ENCODE assay signal across 9 cellular contexts in the genomic region with DNA sequence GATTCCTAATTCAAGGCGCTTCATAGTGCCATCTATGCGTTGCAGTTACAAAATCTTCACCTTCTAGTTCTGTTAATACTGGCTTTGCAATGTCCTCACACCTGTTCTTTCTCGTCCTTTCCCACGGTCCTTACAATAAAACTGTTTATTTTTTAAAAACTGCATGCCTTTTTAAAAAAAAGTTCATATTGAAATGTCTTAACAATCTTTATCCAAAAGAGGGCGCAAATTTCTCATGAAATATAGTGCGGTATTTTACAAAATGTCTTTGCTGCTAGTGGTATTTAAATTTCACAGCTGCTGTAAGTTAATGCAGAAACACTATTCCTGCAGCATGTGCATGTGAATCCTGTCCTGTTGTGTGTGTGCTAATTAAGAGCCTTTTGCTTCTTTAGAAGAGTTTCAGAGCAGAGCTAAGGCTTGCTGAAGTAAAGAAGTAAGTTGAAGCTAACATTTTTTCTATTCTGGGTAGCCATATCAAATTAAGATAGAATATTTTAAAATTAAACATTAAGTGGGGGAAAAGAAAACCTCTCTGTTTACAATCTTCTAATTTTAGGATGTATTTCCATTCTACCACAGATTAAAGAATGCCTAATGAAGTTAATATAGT. TPM values are rescaled to one million over a fixed set of nuclear protein-coding genes. Genes with fewer than 3 reads are reported as not detected.
A peak's percentile ranks its signal among the peaks of the same experiment; 100 is the strongest.
DNase-seq lines count a peak whose midpoint lies in the region; ATAC-seq, FAIRE-seq and TF ChIP-seq lines count a peak whose summit lies in the region.
"Had no signal": no experiment of that assay in that cellular context is flagged by ENCODE, and none has a peak within 500 bp of the region (broad histone marks: within the 10 kb centered on the region; RNA-seq: fewer than 3 reads in every experiment).

No MANE protein-coding gene starts in this region.

- H2AFZ ChIP-seq in keratinocyte (ENCODE audit: control insufficient read depth, low read length) = no peak overlapping the region

- no peak overlapping the region for H3K4me3 ChIP-seq in keratinocyte (ENCODE audit: control insufficient read depth in 2 of 3, extremely low read depth in 1 of 3, insufficient read depth in 2 of 3, low read depth in 1 of 3, low read length in 3 of 3)

- FAIRE-seq in keratinocyte (lab: Jason Lieb, UNC) = peak; percentile 26

- no peaks in the 10 kb centered on the region for H3K36me3 ChIP-seq in keratinocyte (ENCODE audit: control insufficient read depth in 2 of 2, extremely low read depth in 1 of 2, insufficient read depth in 2 of 2, low read length in 2 of 2)

- no peaks in the 10 kb centered on the region for H4K20me1 ChIP-seq in keratinocyte (ENCODE audit: control insufficient read depth, extremely low read depth, insufficient read depth, low read length)

- H3K9me1 ChIP-seq in keratinocyte (ENCODE audit: control insufficient read depth, extremely low read depth, insufficient read depth, low read length) = no peaks in the 10 kb centered on the region

- dilution Hi-C loops in keratinocyte (cut with MboI; ENCODE audit: extremely low pct_ligation_motif_present, low sequenced_read_pairs) = no loop called here

- ATAC-seq in HG03139 (IDR thresholded peaks at IDR 0.05; ENCODE audit: unreplicated experiment) (no peak), HG03175 (IDR thresholded peaks at IDR 0.05; ENCODE audit: unreplicated experiment) (no peak)

- no peak overlapping the region for H3K9ac ChIP-seq in keratinocyte (ENCODE audit: control insufficient read depth, extremely low read depth, insufficient read depth, low read length)

- H3K79me2 ChIP-seq in keratinocyte (ENCODE audit: control insufficient read depth, insufficient read depth, low read length) = no peaks in the 10 kb centered on the region

- no peaks in the 10 kb centered on the region for H3K9me3 ChIP-seq in keratinocyte (ENCODE audit: control insufficient read depth, low read depth, low read length)

- TF ChIP-seq CTCF in keratinocyte (optimal IDR thresholded peaks at IDR 0.05 in 1 of 3, IDR thresholded peaks at IDR 0.05 in 1 of 3, conservative IDR thresholded peaks at IDR 0.05 in 1 of 3; ENCODE audit: extremely low read depth in 1 of 3, insufficient read depth in 2 of 3, low read length in 3 of 3) = peak in 1 of 3 experiments; percentile 36

- no peak overlapping the region for H3K27ac ChIP-seq in keratinocyte (ENCODE audit: control insufficient read depth, insufficient read depth, low read length)
- H3K27ac ChIP-seq: epithelial cell of prostate had no signal

- H3K4me2 ChIP-seq in keratinocyte (ENCODE audit: control insufficient read depth, extremely low read depth, insufficient read depth, low read depth, low read length) = no peak overlapping the region

- peak; percentile 58 for DNase-seq in CD1c-positive myeloid dendritic cell (ENCODE audit: extremely low spot score)
- peak; percentile 78 for DNase-seq in HT-29 (ENCODE audit: low spot score)
- peak; percentile 19 for DNase-seq in SW480 (ENCODE audit: low spot score)
- DNase-seq in keratinocyte (ENCODE audit: low read depth, low spot score) = no peak
- no peak for DNase-seq in activated CD4-positive, CD25-positive, alpha-beta regulatory T cell treated with anti-CD3 and anti-CD28 coated beads, Interleukin-2, amount 50 U/mL, for 72 hours
- DNase-seq in OCI-M2 (lab: John Stamatoyannopoulos, UW; ENCODE audit: unreplicated experiment) = no peak

- H3K4me1 ChIP-seq in keratinocyte (ENCODE audit: control insufficient read depth, extremely low read depth, insufficient read depth, low read length) = peaks cover 12% of the 10 kb centered on the region

- H3K27me3 ChIP-seq in keratinocyte (ENCODE audit: control insufficient read depth, extremely low read depth, insufficient read depth, low read length) = no peaks in the 10 kb centered on the region

RNA-seq across cellular contexts. Expression of a gene that starts 15.8 kb away (rescaled TPM):
- not detected in 2 replicates for total RNA-seq in HT-29 (2014; rRNA removed; shearing (Covaris generic))
- not detected in 3 replicates for polyA plus RNA-seq in keratinocyte
- not detected for polyA plus RNA-seq in keratinocyte (2011; ENCODE audit: low read depth)
- polyA plus RNA-seq in keratinocyte (2011; cell fraction: cytosol; rRNA removed) = not detected in 2 replicates
- not detected in 2 replicates for polyA plus RNA-seq in keratinocyte (2011; cell fraction: nucleus; rRNA removed)
- not detected in 2 replicates for polyA plus RNA-seq in keratinocyte (2012; ENCODE audit: low replicate concordance)
- not detected in 3 replicates for polyA minus RNA-seq in keratinocyte
- not detected for polyA minus RNA-seq in keratinocyte (2011; cell fraction: cytosol; rRNA and poly(A)+ RNA removed)
- not detected in 2 replicates for polyA minus RNA-seq in keratinocyte (2011; cell fraction: nucleus; rRNA and poly(A)+ RNA removed)

Comparison
In these comparisons a context has a peak if more than half of its experiments do, and no peak if none do; other contexts are left out.
1. DNase-seq: peak in CD1c-positive myeloid dendritic cell (single experiment), HT-29 (single experiment) and SW480 (single experiment); none in keratinocyte (single experiment), activated CD4-positive, CD25-positive, alpha-beta regulatory T cell treated with anti-CD3 and anti-CD28 coated beads, Interleukin-2, amount 50 U/mL, for 72 hours (single experiment) and OCI-M2 (single experiment).